Comparison of ENCODE assay signal across 8 cellular contexts in the genomic region with DNA sequence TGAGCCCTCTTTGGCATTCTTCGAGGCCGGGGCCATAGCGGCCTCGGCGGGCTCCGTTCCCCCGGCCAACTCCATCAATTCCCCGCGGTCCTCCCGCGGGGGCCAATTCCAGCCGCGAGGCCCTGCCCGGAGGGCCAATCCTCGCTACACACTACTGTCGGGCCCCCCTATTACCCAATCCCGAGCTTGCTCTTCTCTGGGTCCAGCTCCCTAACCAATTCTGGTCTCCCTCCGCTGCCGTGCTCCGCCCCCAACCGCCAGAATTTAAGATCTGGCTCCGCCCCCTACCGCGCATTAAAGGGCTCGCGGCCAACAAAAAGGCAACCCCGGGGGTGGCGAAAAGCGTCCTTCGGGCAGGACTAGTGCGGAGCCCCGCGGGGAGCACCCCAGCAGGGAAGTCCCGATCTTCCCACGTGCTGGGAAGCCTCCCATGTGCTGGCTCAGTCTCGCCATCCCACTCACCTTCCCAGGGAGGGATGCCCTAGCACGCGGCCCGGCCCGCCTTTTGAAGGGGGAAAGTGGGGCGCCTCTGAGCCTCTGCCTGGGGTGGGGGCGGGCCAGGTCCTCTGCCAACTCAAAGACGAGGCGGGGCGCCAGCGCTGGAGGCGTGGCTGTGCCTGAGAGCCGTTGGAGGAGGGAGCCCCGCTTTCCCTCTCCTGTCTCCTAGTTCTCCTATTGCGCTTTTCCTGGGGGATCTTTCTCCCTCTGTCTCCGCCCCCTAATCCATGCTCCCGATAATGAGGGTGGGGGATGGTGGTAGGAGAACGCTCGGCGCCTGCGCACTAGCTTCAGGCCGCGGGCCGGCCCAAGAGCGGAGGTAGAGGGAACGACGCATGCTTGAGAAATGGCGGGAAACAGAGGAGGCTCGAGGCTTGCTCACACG. TPM values are rescaled to one million over a fixed set of nuclear protein-coding genes. Genes with fewer than 3 reads are reported as not detected.
DNase-seq lines count a peak whose midpoint lies in the region; ATAC-seq and TF ChIP-seq lines count a peak whose summit lies in the region.

No MANE protein-coding gene starts in this region.

- peak; percentile 94 for DNase-seq in NCI-H1436 (lab: John Stamatoyannopoulos, UW)
- peak; percentile 65 for DNase-seq in UCSD-AML1 (lab: John Stamatoyannopoulos, UW; ENCODE audit: unreplicated experiment)
- peak; percentile 91 for DNase-seq in brain microvascular endothelial cell
- peak; percentile 73 to 74 for DNase-seq in gastrocnemius medialis
- no peak for DNase-seq in NCI-H446 (lab: John Stamatoyannopoulos, UW)

- in situ Hi-C loops in brain microvascular endothelial cell (cut with HindIII; ENCODE audit: low pct_ligation_motif_present, low sequenced_read_pairs) = no loop called here
- in situ Hi-C loops in gastrocnemius medialis (cut with MboI; ENCODE audit: low sequenced_read_pairs in 4 of 4) = no loop called here

- H3K9me3 ChIP-seq in iPS-15b (ENCODE audit: control insufficient read depth, insufficient read depth, low read length) = no peaks in the 10 kb centered on the region
- H3K9me3 ChIP-seq in gastrocnemius medialis = no peaks in the 10 kb centered on the region

- no peaks in the 10 kb centered on the region for H3K27me3 ChIP-seq in brain microvascular endothelial cell (replicated peaks)
- H3K27me3 ChIP-seq in iPS-15b (ENCODE audit: control insufficient read depth, insufficient read depth, low read length) = peaks cover 56% of the 10 kb centered on the region
- H3K27me3 ChIP-seq in gastrocnemius medialis = peaks cover 0 to 20% (median 0%) of the 10 kb centered on the region in 3 donors

- ATAC-seq in HG02623 (IDR thresholded peaks at IDR 0.05; ENCODE audit: unreplicated experiment) (peak; percentile 92), gastrocnemius medialis (peak; percentile 95)

- H3K9ac ChIP-seq in iPS-15b (ENCODE audit: low read depth, low read length) = peak overlapping the region; percentile 54

- intact Hi-C loops in gastrocnemius medialis (cut with DNase I; ENCODE audit: low total_unique reads) = no loop called here

- no peaks in the 10 kb centered on the region for H3K36me3 ChIP-seq in brain microvascular endothelial cell (replicated peaks)
- H3K36me3 ChIP-seq in iPS-15b (ENCODE audit: control insufficient read depth, insufficient read depth, low read length) = no peaks in the 10 kb centered on the region
- H3K36me3 ChIP-seq in gastrocnemius medialis = no peaks in the 10 kb centered on the region

- peak; percentile 18 to 63 for TF ChIP-seq POLR2A in gastrocnemius medialis (IDR thresholded peaks at IDR 0.05)

- H3K4me3 ChIP-seq in GM12875 (ENCODE audit: low read depth, low read length) (peak overlapping the region; percentile 92), brain microvascular endothelial cell (ENCODE audit: low read depth, low read length) (peak overlapping the region; percentile 69), iPS-15b (ENCODE audit: low read depth, low read length) (peak overlapping the region; percentile 91), gastrocnemius medialis (peak overlapping the region; percentile 59 to 71 (median 66))

- H3K27ac ChIP-seq in brain microvascular endothelial cell = no peak overlapping the region
- peak overlapping the region; percentile 33 to 71 (median 68) for H3K27ac ChIP-seq in gastrocnemius medialis

- peaks cover 11% of the 10 kb centered on the region for H3K4me1 ChIP-seq in iPS-15b (ENCODE audit: control insufficient read depth, insufficient read depth, low read length)
- peaks cover 17 to 20% of the 10 kb centered on the region in 2 donors for H3K4me1 ChIP-seq in gastrocnemius medialis

- no peak for TF ChIP-seq CTCF in GM12875 (IDR thresholded peaks at IDR 0.05; ENCODE audit: borderline replicate concordance, insufficient read depth, low read depth, low read length)
- TF ChIP-seq CTCF in brain microvascular endothelial cell (IDR thresholded peaks at IDR 0.05; ENCODE audit: low read depth, low read length, missing control alignments) = no peak
- TF ChIP-seq CTCF in gastrocnemius medialis (IDR thresholded peaks at IDR 0.05 in 4 of 5, conservative IDR thresholded peaks at IDR 0.05 in 1 of 5) = no peak

RNA-seq across cellular contexts. Expression of a gene that starts 3.5 kb away (rescaled TPM):
- total RNA-seq in gastrocnemius medialis = 10 to 100 TPM in 3 of 4 donors, 1 to 10 TPM in 1; 6.9 to 44.5 (median 13.7) TPM

RNA-seq across cellular contexts. Expression of a gene that starts 19.0 kb away (rescaled TPM):
- total RNA-seq in gastrocnemius medialis = not detected

RNA-seq across cellular contexts. Expression of a gene that starts 33.6 kb away (rescaled TPM):
- total RNA-seq in gastrocnemius medialis = not detected

Comparison
In these comparisons a context has a peak if more than half of its experiments do, and no peak if none do; other contexts are left out.
1. DNase-seq: peak in NCI-H1436 (single experiment), UCSD-AML1 (single experiment), brain microvascular endothelial cell (single experiment) and gastrocnemius medialis (2 of 2); none in NCI-H446 (0 of 2).
2. Peak in every context shown above with its lines, with median percentiles within 50 percentile points of each other: H3K4me3 ChIP-seq.